Comparison of ENCODE assay signal across 21 cellular contexts in the genomic region with DNA sequence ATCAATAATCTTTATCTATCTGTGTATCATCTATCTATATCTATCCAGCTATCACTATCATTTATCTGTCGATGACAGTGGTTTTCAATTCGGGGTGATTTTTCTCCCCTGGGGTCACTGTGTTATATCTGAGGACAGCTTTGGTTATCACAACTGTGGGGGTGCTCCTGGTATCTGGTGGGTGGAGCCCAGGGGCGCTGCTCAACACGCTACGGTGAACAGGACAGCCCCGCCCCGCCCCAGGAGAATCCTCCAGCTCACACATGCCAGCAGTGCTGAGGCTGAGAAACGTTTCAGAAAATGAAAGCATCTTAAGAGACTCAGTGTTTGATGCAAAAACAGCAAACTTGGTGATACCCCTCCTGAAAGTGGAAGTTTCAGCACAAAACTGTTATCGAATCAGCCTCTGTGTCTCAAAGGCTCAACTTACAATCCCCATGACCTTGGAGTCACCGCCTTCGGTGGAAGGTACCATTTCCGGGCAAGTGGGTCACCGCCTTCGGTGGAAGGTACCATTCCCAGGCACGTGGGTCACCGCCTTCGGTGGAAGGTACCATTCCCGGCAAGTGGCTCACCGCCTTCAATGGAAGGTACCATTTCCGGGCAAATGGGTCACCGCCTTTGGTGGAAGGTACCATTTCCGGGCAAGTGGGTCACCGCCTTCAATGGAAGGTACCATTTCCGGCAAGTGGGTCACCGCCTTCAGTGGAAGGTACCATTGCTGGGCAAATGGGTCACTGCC.
"Had no signal": no experiment of that assay in that cellular context is flagged by ENCODE, and none has a peak within 500 bp of the region (broad histone marks: within the 10 kb centered on the region; RNA-seq: fewer than 3 reads in every experiment).

No MANE protein-coding gene starts in this region.

- H3K4me1 Mint-ChIP-seq: naive thymus-derived CD4-positive, alpha-beta T cell had no signal

- H3K4me3 Mint-ChIP-seq: endodermal cell; naive thymus-derived CD4-positive, alpha-beta T cell; nephron progenitor cell had no signal

- H3K27ac ChIP-seq: coronary artery, hepatocyte, left ventricle myocardium inferior, neutrophil, sigmoid colon, skin epidermis, stomach had no signal

- DNase-seq: effector CD4-positive, alpha-beta T cell; endodermal cell; foreskin melanocyte; head of caudate nucleus; kidney; left cardiac atrium; left ventricle myocardium inferior; mesenchymal stem cell; naive thymus-derived CD4-positive, alpha-beta T cell; nephron progenitor cell; sigmoid colon; stimulated activated CD4-positive, alpha-beta T cell treated with anti-CD3 and anti-CD28 coated beads, Interleukin-2, amount 100 ng/mL, for 24 hours; stimulated activated naive CD4-positive, alpha-beta T cell; stomach; substantia nigra; trophoblast cell had no signal

- H3K27me3 Mint-ChIP-seq: naive thymus-derived CD4-positive, alpha-beta T cell had no signal

- H3K4me1 ChIP-seq: left ventricle myocardium inferior, stomach had no signal

- H3K27ac Mint-ChIP-seq: endodermal cell; naive thymus-derived CD4-positive, alpha-beta T cell; nephron progenitor cell had no signal

- H3K4me3 ChIP-seq: coronary artery, hepatocyte, left ventricle myocardium inferior, lung, sigmoid colon, skin epidermis, stomach had no signal

- ATAC-seq: left cardiac atrium; naive thymus-derived CD4-positive, alpha-beta T cell had no signal

- H3K36me3 ChIP-seq: left ventricle myocardium inferior, neutrophil, sigmoid colon, stomach had no signal
